ENCODE assay signal across 8 cellular contexts in the genomic region with DNA sequence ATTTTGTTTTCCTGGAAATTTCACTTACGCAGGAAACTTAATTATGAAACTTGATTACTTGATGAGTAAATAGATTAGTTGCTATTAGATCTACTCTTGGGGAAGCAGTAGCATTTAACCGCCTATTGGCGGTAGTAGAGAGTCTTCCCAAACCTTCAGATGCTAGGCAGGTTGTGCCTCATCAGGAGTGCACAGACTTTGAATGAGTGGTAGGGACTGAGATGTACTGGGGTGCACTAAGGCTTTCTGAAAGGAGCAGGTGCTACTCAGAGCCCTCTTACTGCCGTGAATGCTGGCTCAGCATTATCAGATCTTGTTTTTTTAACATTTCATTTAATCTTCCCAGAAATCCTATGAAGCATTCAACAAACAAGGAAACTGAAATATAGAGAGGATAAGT. TPM values are rescaled to one million over a fixed set of nuclear protein-coding genes. Genes with fewer than 3 reads are reported as not detected.
DNase-seq lines count a peak whose midpoint lies in the region; ATAC-seq, FAIRE-seq and TF ChIP-seq lines count a peak whose summit lies in the region.

No MANE protein-coding gene starts in this region.

- H3K36me3 ChIP-seq in BJ (ENCODE audit: control insufficient read depth, insufficient read depth, low read length), result peaks cover 13% of the 10 kb centered on the region
- H3K36me3 ChIP-seq in colonic mucosa, result peaks cover 8% of the 10 kb centered on the region
- H3K36me3 ChIP-seq in neutrophil, result peaks cover 41% of the 10 kb centered on the region

- H3K4me3 ChIP-seq in BJ (ENCODE audit: low read depth, low read length) (no peak overlapping the region), colonic mucosa (no peak overlapping the region), neutrophil (ENCODE audit: low read depth in 1 of 2, low read length in 1 of 2) (no peak overlapping the region)

- H3K9ac ChIP-seq in colonic mucosa (ENCODE audit: low read depth in 2 of 2, low read length in 2 of 2), result no peak overlapping the region

- FAIRE-seq in GM12892 (lab: Jason Lieb, UNC), result peak; percentile 36

- peak; percentile 64 for TF ChIP-seq CTCF in BJ (IDR thresholded peaks at IDR 0.05; ENCODE audit: insufficient read depth, low read depth, low read length)
- TF ChIP-seq CTCF in colonic mucosa (IDR thresholded peaks at IDR 0.05), result peak; percentile 65
- peak; percentile 43 for TF ChIP-seq CTCF in neutrophil (IDR thresholded peaks at IDR 0.05)

- DNase-seq in BJ (ENCODE audit: low read depth) (no peak), GM12892 (ENCODE audit: insufficient read length) (no peak), NOMO-1 treated with DMSO at 0.1 percent for 48 hours (lab: John Stamatoyannopoulos, UW; ENCODE audit: unreplicated experiment) (peak; percentile 37), colonic mucosa (no peak), hypothalamus (lab: John Stamatoyannopoulos, UW) (no peak)

- H3K27ac ChIP-seq in colonic mucosa (no peak overlapping the region), neutrophil (no peak overlapping the region)

- TF ChIP-seq POLR2A in GM12892 (IDR thresholded peaks at IDR 0.05; ENCODE audit: low read depth, low read length), result no peak

- H3K9me3 ChIP-seq in colonic mucosa (no peaks in the 10 kb centered on the region), neutrophil (no peaks in the 10 kb centered on the region)

- no peaks in the 10 kb centered on the region for H3K4me1 ChIP-seq in colonic mucosa
- H3K4me1 ChIP-seq in neutrophil (ENCODE audit: control insufficient read depth in 1 of 2, insufficient read depth in 1 of 2, low read depth in 1 of 2, low read length in 1 of 2), result no peaks in the 10 kb centered on the region

- H3K27me3 ChIP-seq in BJ (ENCODE audit: control insufficient read depth, insufficient read depth, low read length), result no peaks in the 10 kb centered on the region
- no peaks in the 10 kb centered on the region for H3K27me3 ChIP-seq in colonic mucosa
- H3K27me3 ChIP-seq in neutrophil, result no peaks in the 10 kb centered on the region

- POLR2A ChIA-PET in BJ (lab: Charles Lee), result interaction anchor here (0.7 kb wide), 1 partner anchor 9 kb away, joined by 3 read pairs; no protein-coding TSS in a partner anchor

- CTCF ChIA-PET in BJ (lab: Yijun Ruan, JAX), result interaction anchor here (0.7 to 6.5 kb wide), 4 partner anchors 12 to 36 kb away, joined by 3 to 57 read pairs (median 4); a partner anchor contains a TSS

- intact Hi-C loops in colonic mucosa (cut with DNase I), result no loop called here

- no peak for ATAC-seq in HG03139 (IDR thresholded peaks at IDR 0.05; ENCODE audit: unreplicated experiment)
- ATAC-seq in HG03469 (IDR thresholded peaks at IDR 0.05; ENCODE audit: unreplicated experiment), result no peak

RNA-seq across cellular contexts. Expression of a gene that starts 7.7 kb away (rescaled TPM):
- polyA plus RNA-seq in BJ (2011; rRNA removed), result 14.8 and 17.9 TPM in 2 replicates
- polyA minus RNA-seq in BJ (2011; rRNA and poly(A)+ RNA removed), result 7.9 and 21.1 TPM in 2 replicates
- polyA plus RNA-seq in GM12892 (2012; ENCODE audit: missing spikeins), result 14.5 TPM
- total RNA-seq in colonic mucosa, result 10 to 100 TPM; 34.1 to 43.3 TPM

RNA-seq across cellular contexts. Expression of a gene that starts 7.8 kb away (rescaled TPM):
- polyA plus RNA-seq in BJ (2011; rRNA removed), result 24.7 and 45.0 TPM in 2 replicates
- polyA minus RNA-seq in BJ (2011; rRNA and poly(A)+ RNA removed), result 3.7 and 4.8 TPM in 2 replicates
- polyA plus RNA-seq in GM12892 (2012; ENCODE audit: missing spikeins), result 88.5 TPM
- 10 to 100 TPM; 20.4 to 27.8 TPM for total RNA-seq in colonic mucosa

RNA-seq across cellular contexts. Expression of a gene that starts 15.6 kb away (rescaled TPM):
- 88.0 and 108 TPM in 2 replicates for polyA plus RNA-seq in BJ (2011; rRNA removed)
- 26.7 and 39.5 TPM in 2 replicates for polyA minus RNA-seq in BJ (2011; rRNA and poly(A)+ RNA removed)
- 167 TPM for polyA plus RNA-seq in GM12892 (2012; ENCODE audit: missing spikeins)
- total RNA-seq in colonic mucosa, result 100 to 1,000 TPM; 169 to 216 TPM

RNA-seq across cellular contexts. Expression of a gene that starts 16.1 kb away (rescaled TPM):
- 362 and 557 TPM in 2 replicates for polyA plus RNA-seq in BJ (2011; rRNA removed)
- polyA minus RNA-seq in BJ (2011; rRNA and poly(A)+ RNA removed), result 84.4 and 141 TPM in 2 replicates
- polyA plus RNA-seq in GM12892 (2012; ENCODE audit: missing spikeins), result 447 TPM
- 1,000 to 10,000 TPM in 1 of 2 donors, 100 to 1,000 TPM in 1; 887 to 1,081 TPM for total RNA-seq in colonic mucosa

RNA-seq across cellular contexts. Expression of a gene that starts 41.9 kb away (rescaled TPM):
- polyA plus RNA-seq in BJ (2011; rRNA removed), result 358 and 610 TPM in 2 replicates
- 77.2 and 81.2 TPM in 2 replicates for polyA minus RNA-seq in BJ (2011; rRNA and poly(A)+ RNA removed)
- 272 TPM for polyA plus RNA-seq in GM12892 (2012; ENCODE audit: missing spikeins)
- 100 to 1,000 TPM; 359 to 463 TPM for total RNA-seq in colonic mucosa
